Comparison of ENCODE assay signal across 1 cellular context in genomic region chr6:108294787-108295625, GRCh38.
TF ChIP-seq lines count a peak whose summit lies in the region.

Gene AFG1L (plus strand): TSS chr6:108295054. CDS start chr6:108295080, 26 bp downstream.

TF ChIP-seq in HepG2, 621 proteins besides CTCF, POLR2A, EP300 and RAD21 (continued from another document and continues in another):
- peak; percentile 58 for TF ChIP-seq ZNF264 (CRISPR knock-in tag; IDR thresholded peaks at IDR 0.05)
- TF ChIP-seq CBX5 (CRISPR knock-in tag; IDR thresholded peaks at IDR 0.05; ENCODE audit: borderline replicate concordance), result no peak; the same call in 1 of the 2 replicates
- no peak for TF ChIP-seq FOXO4 (CRISPR knock-in tag; conservative IDR thresholded peaks at IDR 0.05)
- TF ChIP-seq, protein P1, sequence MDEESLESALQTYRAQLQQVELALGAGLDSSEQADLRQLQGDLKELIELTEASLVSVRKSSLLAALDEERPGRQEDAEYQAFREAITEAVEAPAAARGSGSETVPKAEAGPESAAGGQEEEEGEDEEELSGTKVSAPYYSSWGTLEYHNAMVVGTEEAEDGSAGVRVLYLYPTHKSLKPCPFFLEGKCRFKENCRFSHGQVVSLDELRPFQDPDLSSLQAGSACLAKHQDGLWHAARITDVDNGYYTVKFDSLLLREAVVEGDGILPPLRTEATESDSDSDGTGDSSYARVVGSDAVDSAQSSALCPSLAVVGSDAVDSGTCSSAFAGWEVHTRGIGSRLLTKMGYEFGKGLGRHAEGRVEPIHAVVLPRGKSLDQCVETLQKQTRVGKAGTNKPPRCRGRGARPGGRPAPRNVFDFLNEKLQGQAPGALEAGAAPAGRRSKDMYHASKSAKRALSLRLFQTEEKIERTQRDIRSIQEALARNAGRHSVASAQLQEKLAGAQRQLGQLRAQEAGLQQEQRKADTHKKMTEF (CRISPR knock-in tag; IDR thresholded peaks at IDR 0.05), result peak; percentile 76
- TF ChIP-seq DMAP1 (CRISPR knock-in tag; IDR thresholded peaks at IDR 0.05), result peak; percentile 98
- TF ChIP-seq, protein P2, sequence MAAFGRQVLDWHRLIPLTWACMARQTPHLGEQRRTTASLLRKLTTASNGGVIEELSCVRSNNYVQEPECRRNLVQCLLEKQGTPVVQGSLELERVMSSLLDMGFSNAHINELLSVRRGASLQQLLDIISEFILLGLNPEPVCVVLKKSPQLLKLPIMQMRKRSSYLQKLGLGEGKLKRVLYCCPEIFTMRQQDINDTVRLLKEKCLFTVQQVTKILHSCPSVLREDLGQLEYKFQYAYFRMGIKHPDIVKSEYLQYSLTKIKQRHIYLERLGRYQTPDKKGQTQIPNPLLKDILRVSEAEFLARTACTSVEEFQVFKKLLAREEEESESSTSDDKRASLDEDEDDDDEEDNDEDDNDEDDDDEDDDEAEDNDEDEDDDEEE (CRISPR knock-in tag; IDR thresholded peaks at IDR 0.05), result peak; percentile 89
- TF ChIP-seq, protein P3, sequence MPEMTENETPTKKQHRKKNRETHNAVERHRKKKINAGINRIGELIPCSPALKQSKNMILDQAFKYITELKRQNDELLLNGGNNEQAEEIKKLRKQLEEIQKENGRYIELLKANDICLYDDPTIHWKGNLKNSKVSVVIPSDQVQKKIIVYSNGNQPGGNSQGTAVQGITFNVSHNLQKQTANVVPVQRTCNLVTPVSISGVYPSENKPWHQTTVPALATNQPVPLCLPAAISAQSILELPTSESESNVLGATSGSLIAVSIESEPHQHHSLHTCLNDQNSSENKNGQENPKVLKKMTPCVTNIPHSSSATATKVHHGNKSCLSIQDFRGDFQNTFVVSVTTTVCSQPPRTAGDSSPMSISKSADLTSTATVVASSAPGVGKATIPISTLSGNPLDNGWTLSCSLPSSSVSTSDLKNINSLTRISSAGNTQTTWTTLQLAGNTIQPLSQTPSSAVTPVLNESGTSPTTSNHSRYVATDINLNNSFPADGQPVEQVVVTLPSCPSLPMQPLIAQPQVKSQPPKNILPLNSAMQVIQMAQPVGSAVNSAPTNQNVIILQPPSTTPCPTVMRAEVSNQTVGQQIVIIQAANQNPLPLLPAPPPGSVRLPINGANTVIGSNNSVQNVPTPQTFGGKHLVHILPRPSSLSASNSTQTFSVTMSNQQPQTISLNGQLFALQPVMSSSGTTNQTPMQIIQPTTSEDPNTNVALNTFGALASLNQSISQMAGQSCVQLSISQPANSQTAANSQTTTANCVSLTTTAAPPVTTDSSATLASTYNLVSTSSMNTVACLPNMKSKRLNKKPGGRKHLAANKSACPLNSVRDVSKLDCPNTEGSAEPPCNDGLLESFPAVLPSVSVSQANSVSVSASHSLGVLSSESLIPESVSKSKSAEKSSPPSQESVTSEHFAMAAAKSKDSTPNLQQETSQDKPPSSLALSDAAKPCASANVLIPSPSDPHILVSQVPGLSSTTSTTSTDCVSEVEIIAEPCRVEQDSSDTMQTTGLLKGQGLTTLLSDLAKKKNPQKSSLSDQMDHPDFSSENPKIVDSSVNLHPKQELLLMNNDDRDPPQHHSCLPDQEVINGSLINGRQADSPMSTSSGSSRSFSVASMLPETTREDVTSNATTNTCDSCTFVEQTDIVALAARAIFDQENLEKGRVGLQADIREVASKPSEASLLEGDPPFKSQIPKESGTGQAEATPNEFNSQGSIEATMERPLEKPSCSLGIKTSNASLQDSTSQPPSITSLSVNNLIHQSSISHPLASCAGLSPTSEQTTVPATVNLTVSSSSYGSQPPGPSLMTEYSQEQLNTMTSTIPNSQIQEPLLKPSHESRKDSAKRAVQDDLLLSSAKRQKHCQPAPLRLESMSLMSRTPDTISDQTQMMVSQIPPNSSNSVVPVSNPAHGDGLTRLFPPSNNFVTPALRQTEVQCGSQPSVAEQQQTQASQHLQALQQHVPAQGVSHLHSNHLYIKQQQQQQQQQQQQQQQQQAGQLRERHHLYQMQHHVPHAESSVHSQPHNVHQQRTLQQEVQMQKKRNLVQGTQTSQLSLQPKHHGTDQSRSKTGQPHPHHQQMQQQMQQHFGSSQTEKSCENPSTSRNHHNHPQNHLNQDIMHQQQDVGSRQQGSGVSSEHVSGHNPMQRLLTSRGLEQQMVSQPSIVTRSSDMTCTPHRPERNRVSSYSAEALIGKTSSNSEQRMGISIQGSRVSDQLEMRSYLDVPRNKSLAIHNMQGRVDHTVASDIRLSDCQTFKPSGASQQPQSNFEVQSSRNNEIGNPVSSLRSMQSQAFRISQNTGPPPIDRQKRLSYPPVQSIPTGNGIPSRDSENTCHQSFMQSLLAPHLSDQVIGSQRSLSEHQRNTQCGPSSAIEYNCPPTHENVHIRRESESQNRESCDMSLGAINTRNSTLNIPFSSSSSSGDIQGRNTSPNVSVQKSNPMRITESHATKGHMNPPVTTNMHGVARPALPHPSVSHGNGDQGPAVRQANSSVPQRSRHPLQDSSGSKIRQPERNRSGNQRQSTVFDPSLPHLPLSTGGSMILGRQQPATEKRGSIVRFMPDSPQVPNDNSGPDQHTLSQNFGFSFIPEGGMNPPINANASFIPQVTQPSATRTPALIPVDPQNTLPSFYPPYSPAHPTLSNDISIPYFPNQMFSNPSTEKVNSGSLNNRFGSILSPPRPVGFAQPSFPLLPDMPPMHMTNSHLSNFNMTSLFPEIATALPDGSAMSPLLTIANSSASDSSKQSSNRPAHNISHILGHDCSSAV (CRISPR knock-in tag; IDR thresholded peaks at IDR 0.05; ENCODE audit: borderline replicate concordance), result no peak
- peak; percentile 90 for TF ChIP-seq ZNF280D (CRISPR knock-in tag; IDR thresholded peaks at IDR 0.05)
- peak; percentile 38; the same call in 1 of the 2 replicates for TF ChIP-seq ZNF263 (CRISPR knock-in tag; IDR thresholded peaks at IDR 0.05)
- TF ChIP-seq, protein P4, sequence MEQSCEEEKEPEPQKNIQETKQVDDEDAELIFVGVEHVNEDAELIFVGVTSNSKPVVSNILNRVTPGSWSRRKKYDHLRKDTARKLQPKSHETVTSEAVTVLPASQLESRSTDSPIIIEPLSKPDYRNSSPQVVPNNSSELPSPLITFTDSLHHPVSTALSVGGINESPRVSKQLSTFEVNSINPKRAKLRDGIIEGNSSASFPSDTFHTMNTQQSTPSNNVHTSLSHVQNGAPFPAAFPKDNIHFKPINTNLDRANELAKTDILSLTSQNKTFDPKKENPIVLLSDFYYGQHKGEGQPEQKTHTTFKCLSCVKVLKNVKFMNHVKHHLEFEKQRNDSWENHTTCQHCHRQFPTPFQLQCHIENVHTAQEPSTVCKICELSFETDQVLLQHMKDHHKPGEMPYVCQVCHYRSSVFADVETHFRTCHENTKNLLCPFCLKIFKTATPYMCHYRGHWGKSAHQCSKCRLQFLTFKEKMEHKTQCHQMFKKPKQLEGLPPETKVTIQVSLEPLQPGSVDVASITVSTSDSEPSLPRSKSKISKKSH (CRISPR knock-in tag; IDR thresholded peaks at IDR 0.05; ENCODE audit: borderline replicate concordance), result peak; percentile 61; the same call in 1 of the 2 replicates
- TF ChIP-seq, protein P5, sequence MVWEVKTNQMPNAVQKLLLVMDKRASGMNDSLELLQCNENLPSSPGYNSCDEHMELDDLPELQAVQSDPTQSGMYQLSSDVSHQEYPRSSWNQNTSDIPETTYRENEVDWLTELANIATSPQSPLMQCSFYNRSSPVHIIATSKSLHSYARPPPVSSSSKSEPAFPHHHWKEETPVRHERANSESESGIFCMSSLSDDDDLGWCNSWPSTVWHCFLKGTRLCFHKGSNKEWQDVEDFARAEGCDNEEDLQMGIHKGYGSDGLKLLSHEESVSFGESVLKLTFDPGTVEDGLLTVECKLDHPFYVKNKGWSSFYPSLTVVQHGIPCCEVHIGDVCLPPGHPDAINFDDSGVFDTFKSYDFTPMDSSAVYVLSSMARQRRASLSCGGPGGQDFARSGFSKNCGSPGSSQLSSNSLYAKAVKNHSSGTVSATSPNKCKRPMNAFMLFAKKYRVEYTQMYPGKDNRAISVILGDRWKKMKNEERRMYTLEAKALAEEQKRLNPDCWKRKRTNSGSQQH (CRISPR knock-in tag; IDR thresholded peaks at IDR 0.05; ENCODE audit: low read depth), result peak; percentile 14; the same call in 1 of the 2 replicates
- TF ChIP-seq FOXA1 (IDR thresholded peaks at IDR 0.05), result no peak
- TF ChIP-seq FOXA1 (CRISPR knock-in tag; IDR thresholded peaks at IDR 0.05), result no peak
- peak; percentile 83 for TF ChIP-seq ATF7-NPFF (CRISPR knock-in tag; IDR thresholded peaks at IDR 0.05; ENCODE audit: low read depth)
- no peak for TF ChIP-seq ZKSCAN5 (CRISPR knock-in tag; IDR thresholded peaks at IDR 0.05)
- TF ChIP-seq, protein P6, sequence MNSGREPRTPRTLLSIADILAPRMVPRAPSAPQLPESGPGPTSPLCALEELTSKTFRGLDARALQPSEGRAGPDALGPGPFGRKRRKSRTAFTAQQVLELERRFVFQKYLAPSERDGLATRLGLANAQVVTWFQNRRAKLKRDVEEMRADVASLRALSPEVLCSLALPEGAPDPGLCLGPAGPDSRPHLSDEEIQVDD (CRISPR knock-in tag; IDR thresholded peaks at IDR 0.05; ENCODE audit: borderline replicate concordance), result no peak
- TF ChIP-seq, protein P7, sequence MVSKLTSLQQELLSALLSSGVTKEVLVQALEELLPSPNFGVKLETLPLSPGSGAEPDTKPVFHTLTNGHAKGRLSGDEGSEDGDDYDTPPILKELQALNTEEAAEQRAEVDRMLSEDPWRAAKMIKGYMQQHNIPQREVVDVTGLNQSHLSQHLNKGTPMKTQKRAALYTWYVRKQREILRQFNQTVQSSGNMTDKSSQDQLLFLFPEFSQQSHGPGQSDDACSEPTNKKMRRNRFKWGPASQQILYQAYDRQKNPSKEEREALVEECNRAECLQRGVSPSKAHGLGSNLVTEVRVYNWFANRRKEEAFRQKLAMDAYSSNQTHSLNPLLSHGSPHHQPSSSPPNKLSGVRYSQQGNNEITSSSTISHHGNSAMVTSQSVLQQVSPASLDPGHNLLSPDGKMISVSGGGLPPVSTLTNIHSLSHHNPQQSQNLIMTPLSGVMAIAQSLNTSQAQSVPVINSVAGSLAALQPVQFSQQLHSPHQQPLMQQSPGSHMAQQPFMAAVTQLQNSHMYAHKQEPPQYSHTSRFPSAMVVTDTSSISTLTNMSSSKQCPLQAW (CRISPR knock-in tag; IDR thresholded peaks at IDR 0.05), result peak; percentile 75
- TF ChIP-seq KDM5A (IDR thresholded peaks at IDR 0.05; ENCODE audit: borderline replicate concordance, low read length), result no peak
- no peak for TF ChIP-seq ZNF530 (CRISPR knock-in tag; IDR thresholded peaks at IDR 0.05; ENCODE audit: low read depth)
- TF ChIP-seq, protein P8, sequence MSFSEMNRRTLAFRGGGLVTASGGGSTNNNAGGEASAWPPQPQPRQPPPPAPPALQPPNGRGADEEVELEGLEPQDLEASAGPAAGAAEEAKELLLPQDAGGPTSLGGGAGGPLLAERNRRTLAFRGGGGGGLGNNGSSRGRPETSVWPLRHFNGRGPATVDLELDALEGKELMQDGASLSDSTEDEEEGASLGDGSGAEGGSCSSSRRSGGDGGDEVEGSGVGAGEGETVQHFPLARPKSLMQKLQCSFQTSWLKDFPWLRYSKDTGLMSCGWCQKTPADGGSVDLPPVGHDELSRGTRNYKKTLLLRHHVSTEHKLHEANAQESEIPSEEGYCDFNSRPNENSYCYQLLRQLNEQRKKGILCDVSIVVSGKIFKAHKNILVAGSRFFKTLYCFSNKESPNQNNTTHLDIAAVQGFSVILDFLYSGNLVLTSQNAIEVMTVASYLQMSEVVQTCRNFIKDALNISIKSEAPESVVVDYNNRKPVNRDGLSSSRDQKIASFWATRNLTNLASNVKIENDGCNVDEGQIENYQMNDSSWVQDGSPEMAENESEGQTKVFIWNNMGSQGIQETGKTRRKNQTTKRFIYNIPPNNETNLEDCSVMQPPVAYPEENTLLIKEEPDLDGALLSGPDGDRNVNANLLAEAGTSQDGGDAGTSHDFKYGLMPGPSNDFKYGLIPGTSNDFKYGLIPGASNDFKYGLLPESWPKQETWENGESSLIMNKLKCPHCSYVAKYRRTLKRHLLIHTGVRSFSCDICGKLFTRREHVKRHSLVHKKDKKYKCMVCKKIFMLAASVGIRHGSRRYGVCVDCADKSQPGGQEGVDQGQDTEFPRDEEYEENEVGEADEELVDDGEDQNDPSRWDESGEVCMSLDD (CRISPR knock-in tag; IDR thresholded peaks at IDR 0.05; ENCODE audit: borderline replicate concordance), result 0 out of 2 replicates have a peak, but pooled peaks have one; percentile 40
- TF ChIP-seq ZNF10 (CRISPR knock-in tag; IDR thresholded peaks at IDR 0.05; ENCODE audit: borderline replicate concordance, low read depth), result no peak
- TF ChIP-seq ATAD3A (CRISPR knock-in tag; IDR thresholded peaks at IDR 0.05), result no peak
- no peak for TF ChIP-seq ZNF569 (CRISPR knock-in tag; IDR thresholded peaks at IDR 0.05; ENCODE audit: borderline replicate concordance)
- TF ChIP-seq GMEB1 (CRISPR knock-in tag; IDR thresholded peaks at IDR 0.05; ENCODE audit: borderline replicate concordance), result peak; percentile 82; the same call in 1 of the 2 replicates
